Comparison of ENCODE assay signal across 1 cellular context in the genomic region with DNA sequence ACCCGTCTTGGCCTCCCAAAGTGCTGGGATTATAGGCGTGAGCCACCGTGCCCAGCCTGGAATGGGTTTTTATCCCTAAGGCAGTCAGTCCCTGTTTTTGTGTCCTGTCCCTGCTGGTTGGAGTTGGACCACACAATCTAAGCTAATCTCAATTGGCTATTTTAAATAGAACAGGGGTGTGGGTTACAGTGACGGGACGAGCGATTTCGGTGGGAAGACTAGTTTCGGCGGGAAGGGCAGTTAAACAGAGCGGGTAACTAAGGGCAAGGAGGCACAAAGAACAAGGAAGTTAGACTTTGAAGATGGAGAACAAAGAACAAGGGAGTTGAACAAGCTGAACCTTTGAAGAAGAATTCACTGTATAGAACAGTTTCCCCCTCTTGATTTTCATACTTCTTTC.
TF ChIP-seq lines count a peak whose summit lies in the region.

No MANE protein-coding gene starts in this region.

TF ChIP-seq in endothelial cell of umbilical vein, 7 proteins besides CTCF, POLR2A, EP300 and RAD21:
- TF ChIP-seq JUN (IDR thresholded peaks at IDR 0.05; ENCODE audit: borderline replicate concordance, insufficient read depth, insufficient read length, low read depth) = no peak
- no peak for TF ChIP-seq FOS (IDR thresholded peaks at IDR 0.05; ENCODE audit: borderline replicate concordance, insufficient read depth, low read length)
- TF ChIP-seq MAX (IDR thresholded peaks at IDR 0.05; ENCODE audit: insufficient read depth, insufficient read length) = no peak
- no peak for TF ChIP-seq MYC (IDR thresholded peaks at IDR 0.05; ENCODE audit: low read depth, low read length)
